Comparison of ENCODE assay signal across 1 cellular context in genomic region chr5:142978252-142978651, GRCh38.
TF ChIP-seq lines count a peak whose summit lies in the region.

No MANE protein-coding gene starts in this region.

TF ChIP-seq in endothelial cell of umbilical vein, 7 proteins besides CTCF, POLR2A, EP300 and RAD21 (continued from another document):
- TF ChIP-seq GATA2 (IDR thresholded peaks at IDR 0.05; ENCODE audit: insufficient read depth, insufficient read length, low read depth, low read length) (no peak), FOS (IDR thresholded peaks at IDR 0.05; ENCODE audit: borderline replicate concordance, insufficient read depth, low read length) (no peak)
- TF ChIP-seq, protein P1, sequence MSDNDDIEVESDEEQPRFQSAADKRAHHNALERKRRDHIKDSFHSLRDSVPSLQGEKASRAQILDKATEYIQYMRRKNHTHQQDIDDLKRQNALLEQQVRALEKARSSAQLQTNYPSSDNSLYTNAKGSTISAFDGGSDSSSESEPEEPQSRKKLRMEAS (IDR thresholded peaks at IDR 0.05; ENCODE audit: insufficient read depth, insufficient read length) = no peak
